Comparison of ENCODE assay signal across 16 cellular contexts in the genomic region with DNA sequence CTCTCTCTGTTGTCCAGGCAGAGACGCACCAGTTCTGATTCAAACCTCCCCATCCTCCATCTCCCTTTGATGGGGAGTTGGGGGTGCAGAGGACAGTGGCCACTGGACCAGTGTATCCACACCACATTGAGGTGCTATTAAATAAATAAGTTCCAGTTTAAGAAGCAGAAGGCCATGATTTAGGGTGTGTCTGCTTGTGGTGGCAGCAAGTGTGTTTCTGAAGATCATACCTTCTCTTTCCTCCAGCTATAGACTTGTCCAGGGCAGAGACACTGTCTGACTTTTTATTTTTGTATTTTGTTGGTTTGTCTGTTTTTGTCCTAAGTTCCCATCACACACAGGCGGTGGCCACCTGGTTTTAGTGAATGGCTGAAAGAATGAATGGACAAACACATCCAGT.
"Had no signal": no experiment of that assay in that cellular context is flagged by ENCODE, and none has a peak within 500 bp of the region (broad histone marks: within the 10 kb centered on the region; RNA-seq: fewer than 3 reads in every experiment).

No MANE protein-coding gene starts in this region.

- H3K36me3 Mint-ChIP-seq: activated naive CD8-positive, alpha-beta T cell treated with anti-CD3 and anti-CD28 coated beads for 36 hours; brain had no signal

- H3K36me3 ChIP-seq: gastrocnemius medialis, heart right ventricle, sigmoid colon had no signal

- H3K27ac Mint-ChIP-seq: activated B cell treated with CpG ODN at 0.5 μM for 24 hours; activated naive CD8-positive, alpha-beta T cell treated with anti-CD3 and anti-CD28 coated beads for 36 hours; activated T-helper 1 cell treated with anti-CD3 and anti-CD28 coated beads, Interleukin-12 subunit alpha, Interleukin-12 subunit beta, Interleukin-2, Interleukin-4 antibody, amounts not matched to agents 30 ng/mL and 10 ng/mL and 1 ng/mL, durations not matched to agents 14 hours and 24 hours and 36 hours; dendritic cell treated with granulocyte-macrophage colony-stimulating factor and Interleukin-4, amounts not matched to agents 40 ng/mL and 50 ng/mL, for 4 days; effector memory CD8-positive, alpha-beta T cell; T-helper 17 cell had no signal

- H3K9me3 Mint-ChIP-seq: activated B cell treated with CpG ODN at 0.5 μM for 24 hours; activated naive CD8-positive, alpha-beta T cell treated with anti-CD3 and anti-CD28 coated beads for 36 hours; activated T-helper 1 cell treated with anti-CD3 and anti-CD28 coated beads, Interleukin-12 subunit alpha, Interleukin-12 subunit beta, Interleukin-2, Interleukin-4 antibody, amounts not matched to agents 30 ng/mL and 10 ng/mL and 1 ng/mL, durations not matched to agents 14 hours and 24 hours and 36 hours; brain; dendritic cell treated with granulocyte-macrophage colony-stimulating factor and Interleukin-4, amounts not matched to agents 40 ng/mL and 50 ng/mL, for 4 days; effector memory CD8-positive, alpha-beta T cell; nephron progenitor cell; stimulated activated naive CD8-positive, alpha-beta T cell treated with anti-CD3 and anti-CD28 coated beads, Interleukin-15, amount 100 ng/mL, for 72 hours had no signal

- FAIRE-seq: urothelium cell line had no signal

- H3K4me3 ChIP-seq: gastrocnemius medialis, heart right ventricle, sigmoid colon, testis had no signal

- H3K9me3 ChIP-seq: gastrocnemius medialis, heart right ventricle, sigmoid colon, testis had no signal

- H3K4me3 Mint-ChIP-seq: activated B cell treated with CpG ODN at 0.5 μM for 24 hours; activated naive CD8-positive, alpha-beta T cell treated with anti-CD3 and anti-CD28 coated beads for 36 hours; activated T-helper 1 cell treated with anti-CD3 and anti-CD28 coated beads, Interleukin-12 subunit alpha, Interleukin-12 subunit beta, Interleukin-2, Interleukin-4 antibody, amounts not matched to agents 30 ng/mL and 10 ng/mL and 1 ng/mL, durations not matched to agents 14 hours and 24 hours and 36 hours; brain; dendritic cell treated with granulocyte-macrophage colony-stimulating factor and Interleukin-4, amounts not matched to agents 40 ng/mL and 50 ng/mL, for 4 days; effector memory CD8-positive, alpha-beta T cell; nephron progenitor cell; stimulated activated naive CD8-positive, alpha-beta T cell treated with anti-CD3 and anti-CD28 coated beads, Interleukin-15, amount 100 ng/mL, for 72 hours; T-helper 17 cell had no signal

- H3K27me3 Mint-ChIP-seq: activated B cell treated with CpG ODN at 0.5 μM for 24 hours; activated naive CD8-positive, alpha-beta T cell treated with anti-CD3 and anti-CD28 coated beads for 36 hours; brain; dendritic cell treated with granulocyte-macrophage colony-stimulating factor and Interleukin-4, amounts not matched to agents 40 ng/mL and 50 ng/mL, for 4 days; effector memory CD8-positive, alpha-beta T cell; stimulated activated naive CD8-positive, alpha-beta T cell treated with anti-CD3 and anti-CD28 coated beads, Interleukin-15, amount 100 ng/mL, for 72 hours had no signal

- H3K27ac ChIP-seq: testis had no signal

- H3K27me3 ChIP-seq: gastrocnemius medialis, heart right ventricle, sigmoid colon, testis had no signal

- ATAC-seq: effector memory CD8-positive, alpha-beta T cell; stimulated activated naive CD8-positive, alpha-beta T cell treated with anti-CD3 and anti-CD28 coated beads, Interleukin-15, amount 100 ng/mL, for 72 hours; T-helper 17 cell had no signal

- DNase-seq: activated B cell treated with CpG ODN at 0.5 μM for 24 hours; activated CD4-positive, alpha-beta T cell treated with anti-CD3 and anti-CD28 coated beads for 48 hours; activated naive CD8-positive, alpha-beta T cell treated with anti-CD3 and anti-CD28 coated beads for 36 hours; effector memory CD8-positive, alpha-beta T cell; sigmoid colon; stimulated activated CD4-positive, alpha-beta T cell treated with anti-CD3 and anti-CD28 coated beads, Interleukin-1b, Interleukin-23, amount 100 ng/mL, for 48 hours; stimulated activated naive CD8-positive, alpha-beta T cell treated with anti-CD3 and anti-CD28 coated beads, Interleukin-15, amount 100 ng/mL, for 72 hours; T-helper 17 cell; testis had no signal
